In the genomic region with DNA sequence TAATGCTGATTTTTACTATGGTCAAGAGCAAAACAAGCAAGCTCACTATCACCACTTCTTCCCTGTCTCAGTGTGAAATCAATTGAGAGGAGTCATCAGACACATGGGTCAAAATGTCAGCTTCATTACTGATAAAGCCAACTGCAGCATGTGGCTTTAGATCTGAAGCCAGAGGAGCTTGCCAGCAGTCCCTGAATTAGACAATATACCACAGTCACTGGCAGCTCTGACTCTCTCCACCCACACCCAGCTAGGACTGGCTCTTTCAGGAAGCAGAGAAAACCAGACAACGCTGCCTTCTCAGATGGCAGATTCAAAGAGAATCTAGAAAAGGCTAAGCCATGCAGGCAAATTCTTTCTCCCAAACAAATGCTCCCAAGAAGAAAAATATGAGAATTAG, we compare ENCODE assay signal across 34 cellular contexts. TPM values are rescaled to one million over a fixed set of nuclear protein-coding genes. Genes with fewer than 3 reads are reported as not detected.
"Had no signal": no experiment of that assay in that cellular context is flagged by ENCODE, and none has a peak within 500 bp of the region (broad histone marks: within the 10 kb centered on the region; RNA-seq: fewer than 3 reads in every experiment).

No MANE protein-coding gene starts in this region.

- H3K27me3 ChIP-seq: adrenal gland, body of pancreas, cardiac muscle cell, neutrophil, ovary, tibial nerve had no signal

- H3K4me3 ChIP-seq: adrenal gland, body of pancreas, cardiac muscle cell, coronary artery, left lung, ovary, prostate gland, tibial nerve had no signal

- H3K9me3 ChIP-seq: adrenal gland, neutrophil, ovary, prostate gland had no signal

- H3K4me1 ChIP-seq: adrenal gland, body of pancreas, left lung, prostate gland, tibial nerve had no signal

- H3K36me3 ChIP-seq: adrenal gland, cardiac muscle cell, left lung, neutrophil, ovary, prostate gland, tibial nerve, WERI-Rb-1 had no signal

- DNase-seq: activated CD4-positive, alpha-beta T cell treated with anti-CD3 and anti-CD28 coated beads for 48 hours; activated CD4-positive, alpha-beta T cell treated with anti-CD3 and anti-CD28 coated beads, Interleukin-2, amount 50 U/mL, for 48 hours; activated CD8-positive, alpha-beta memory T cell treated with anti-CD3 and anti-CD28 coated beads for 24 hours; activated effector memory CD4-positive, alpha-beta T cell treated with Interleukin-2 at 50 U/mL for 16 hours; activated naive CD4-positive, alpha-beta T cell treated with Interleukin-2 at 50 U/mL for 16 hours; activated naive CD8-positive, alpha-beta T cell treated with anti-CD3 and anti-CD28 coated beads for 36 hours; adrenal gland; aorta; body of pancreas; foreskin fibroblast; head of caudate nucleus; kidney glomerular epithelial cell; left lung; naive B cell; nephron progenitor cell; ovary; retina; stimulated activated CD4-positive, alpha-beta T cell treated with anti-CD3 and anti-CD28 coated beads, Interleukin-15, amount 100 ng/mL, for 24 hours; stimulated activated CD4-positive, alpha-beta T cell treated with anti-CD3 and anti-CD28 coated beads, Interleukin-2, amount 100 ng/mL, for 24 hours; stimulated activated naive CD4-positive, alpha-beta T cell treated with Interleukin-2 at 50 U/mL for 16 hours; T-helper 17 cell; T1000; WERI-Rb-1 had no signal

- ATAC-seq: activated CD4-positive, CD25-positive, alpha-beta regulatory T cell treated with anti-CD3 and anti-CD28 coated beads, Interleukin-2, amount 50 U/mL, for 24 hours; body of pancreas; esophagus mucosa; left lung; T-helper 17 cell had no signal

- H3K27ac ChIP-seq: adrenal gland, body of pancreas, cardiac muscle cell, coronary artery, left lung, neutrophil, ovary, prostate gland, tibial nerve, WERI-Rb-1 had no signal

RNA-seq across cellular contexts. Expression of a gene that starts 20.0 kb away (rescaled TPM):
- total RNA-seq: activated naive CD8-positive, alpha-beta T cell treated with anti-CD3 and anti-CD28 coated beads for 36 hours; adrenal gland; aorta; body of pancreas; cardiac muscle cell; esophagus mucosa; left lung; lung microvascular endothelial cell; mucosa of gallbladder; ovary; prostate gland; T-helper 17 cell; temporal lobe; tibial nerve; urinary bladder had no signal
- polyA plus RNA-seq: adrenal gland, aorta, ovary, urinary bladder had no signal
